Comparison of ENCODE assay signal across 6 cellular contexts in genomic region chr1:29150346-29150745, GRCh38. TPM values are rescaled to one million over a fixed set of nuclear protein-coding genes. Genes with fewer than 3 reads are reported as not detected.
"Had no signal": no experiment of that assay in that cellular context is flagged by ENCODE, and none has a peak within 500 bp of the region (broad histone marks: within the 10 kb centered on the region; RNA-seq: fewer than 3 reads in every experiment).

No MANE protein-coding gene starts in this region.

RNA-seq across cellular contexts. Expression of gene TMEM200B, which starts 26.6 kb away (rescaled TPM):
- total RNA-seq: activated CD4-positive, alpha-beta memory T cell treated with anti-CD3 and anti-CD28 coated beads, Interleukin-2, amount 10 ng/mL, durations not matched to agents 7 days and 5 days; activated CD4-positive, alpha-beta T cell treated with anti-CD3 and anti-CD28 coated beads, Interleukin-2, amount 10 ng/mL, durations not matched to agents 7 days and 5 days; activated CD8-positive, alpha-beta T cell treated with anti-CD3 and anti-CD28 coated beads, Interleukin-2, amount 10 ng/mL, durations not matched to agents 7 days and 5 days; T-helper 1 cell treated with Interleukin-12 subunit alpha and Interleukin-12 subunit beta and Interleukin-4 antibody, amounts not matched to agents 30 ng/mL and 1 ng/mL, for 36 hours; T-helper 17 cell; T-helper 2 cell treated with Interferon-gamma antibody and Interleukin-4, amounts not matched to agents 100 ng/mL and 5 ng/mL, for 36 hours had no signal
